1 cellular context compared by ENCODE assay signal in the genomic region with DNA sequence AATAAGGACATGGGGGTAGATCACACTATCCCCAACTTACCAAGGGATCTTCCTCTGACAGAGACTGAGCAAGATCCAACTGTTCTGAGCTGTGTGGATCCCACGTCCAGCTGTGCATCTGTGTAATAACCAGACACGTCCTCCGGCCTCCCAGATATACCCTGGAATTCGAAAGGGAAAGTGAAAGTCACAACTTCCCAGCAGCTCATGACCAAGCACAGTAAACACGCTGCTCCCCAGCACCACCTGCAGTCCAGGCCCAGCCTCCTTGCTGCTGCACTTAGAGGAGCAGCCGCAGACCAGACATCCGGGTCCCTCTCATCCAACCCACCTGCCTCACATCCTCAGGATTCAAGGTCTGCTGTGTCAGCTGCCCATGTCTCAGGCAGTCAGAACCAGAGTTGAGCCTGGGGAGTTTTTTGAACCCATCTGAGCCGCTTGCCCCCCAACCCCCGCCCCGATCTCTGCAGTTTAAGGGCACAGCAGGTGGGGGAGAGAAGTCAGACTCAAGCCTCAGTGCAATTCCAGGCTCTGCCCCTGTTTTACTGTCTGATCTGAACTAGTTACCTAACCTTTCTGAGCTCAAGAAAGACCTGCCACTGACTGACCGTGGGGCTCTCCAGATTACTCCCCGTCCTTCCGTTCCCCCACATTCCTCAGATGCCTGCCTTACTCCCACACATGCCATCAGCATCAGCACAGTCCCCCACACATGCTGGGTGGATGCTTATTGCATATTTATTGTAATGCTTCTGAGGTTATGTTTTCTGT.
A peak's percentile ranks its signal among the peaks of the same experiment; 100 is the strongest.
TF ChIP-seq lines count a peak whose summit lies in the region.

A gene with protein sequence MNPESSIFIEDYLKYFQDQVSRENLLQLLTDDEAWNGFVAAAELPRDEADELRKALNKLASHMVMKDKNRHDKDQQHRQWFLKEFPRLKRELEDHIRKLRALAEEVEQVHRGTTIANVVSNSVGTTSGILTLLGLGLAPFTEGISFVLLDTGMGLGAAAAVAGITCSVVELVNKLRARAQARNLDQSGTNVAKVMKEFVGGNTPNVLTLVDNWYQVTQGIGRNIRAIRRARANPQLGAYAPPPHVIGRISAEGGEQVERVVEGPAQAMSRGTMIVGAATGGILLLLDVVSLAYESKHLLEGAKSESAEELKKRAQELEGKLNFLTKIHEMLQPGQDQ (minus strand): TSS at position 127 of the 771 bp plus-strand sequence. CDS start 6,365 bp downstream, outside the sequence.

TF ChIP-seq in HepG2, 621 proteins besides CTCF, POLR2A, EP300 and RAD21 (continued from another document and continues in another):
- TF ChIP-seq, protein P1, sequence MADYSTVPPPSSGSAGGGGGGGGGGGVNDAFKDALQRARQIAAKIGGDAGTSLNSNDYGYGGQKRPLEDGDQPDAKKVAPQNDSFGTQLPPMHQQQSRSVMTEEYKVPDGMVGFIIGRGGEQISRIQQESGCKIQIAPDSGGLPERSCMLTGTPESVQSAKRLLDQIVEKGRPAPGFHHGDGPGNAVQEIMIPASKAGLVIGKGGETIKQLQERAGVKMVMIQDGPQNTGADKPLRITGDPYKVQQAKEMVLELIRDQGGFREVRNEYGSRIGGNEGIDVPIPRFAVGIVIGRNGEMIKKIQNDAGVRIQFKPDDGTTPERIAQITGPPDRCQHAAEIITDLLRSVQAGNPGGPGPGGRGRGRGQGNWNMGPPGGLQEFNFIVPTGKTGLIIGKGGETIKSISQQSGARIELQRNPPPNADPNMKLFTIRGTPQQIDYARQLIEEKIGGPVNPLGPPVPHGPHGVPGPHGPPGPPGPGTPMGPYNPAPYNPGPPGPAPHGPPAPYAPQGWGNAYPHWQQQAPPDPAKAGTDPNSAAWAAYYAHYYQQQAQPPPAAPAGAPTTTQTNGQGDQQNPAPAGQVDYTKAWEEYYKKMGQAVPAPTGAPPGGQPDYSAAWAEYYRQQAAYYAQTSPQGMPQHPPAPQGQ (CRISPR knock-in tag; IDR thresholded peaks at IDR 0.05; ENCODE audit: borderline replicate concordance) = no peak
- TF ChIP-seq, protein P2, sequence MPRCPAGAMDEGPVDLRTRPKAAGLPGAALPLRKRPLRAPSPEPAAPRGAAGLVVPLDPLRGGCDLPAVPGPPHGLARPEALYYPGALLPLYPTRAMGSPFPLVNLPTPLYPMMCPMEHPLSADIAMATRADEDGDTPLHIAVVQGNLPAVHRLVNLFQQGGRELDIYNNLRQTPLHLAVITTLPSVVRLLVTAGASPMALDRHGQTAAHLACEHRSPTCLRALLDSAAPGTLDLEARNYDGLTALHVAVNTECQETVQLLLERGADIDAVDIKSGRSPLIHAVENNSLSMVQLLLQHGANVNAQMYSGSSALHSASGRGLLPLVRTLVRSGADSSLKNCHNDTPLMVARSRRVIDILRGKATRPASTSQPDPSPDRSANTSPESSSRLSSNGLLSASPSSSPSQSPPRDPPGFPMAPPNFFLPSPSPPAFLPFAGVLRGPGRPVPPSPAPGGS (CRISPR knock-in tag; IDR thresholded peaks at IDR 0.05) = no peak
- no peak for TF ChIP-seq ZNF775 (CRISPR knock-in tag; IDR thresholded peaks at IDR 0.05; ENCODE audit: borderline replicate concordance)
- peak; percentile 50; the same call in 1 of the 2 replicates for TF ChIP-seq ZNF776 (CRISPR knock-in tag; IDR thresholded peaks at IDR 0.05)
- no peak for TF ChIP-seq TBX3 (IDR thresholded peaks at IDR 0.05; ENCODE audit: borderline replicate concordance)
- TF ChIP-seq GATAD1 (CRISPR knock-in tag; IDR thresholded peaks at IDR 0.05) = peak; percentile 61; the same call in 1 of the 2 replicates
- no peak for TF ChIP-seq ZNF343 (CRISPR knock-in tag; IDR thresholded peaks at IDR 0.05)
- TF ChIP-seq ZNF747 (CRISPR knock-in tag; IDR thresholded peaks at IDR 0.05; ENCODE audit: borderline replicate concordance) = no peak
- TF ChIP-seq, protein P3, sequence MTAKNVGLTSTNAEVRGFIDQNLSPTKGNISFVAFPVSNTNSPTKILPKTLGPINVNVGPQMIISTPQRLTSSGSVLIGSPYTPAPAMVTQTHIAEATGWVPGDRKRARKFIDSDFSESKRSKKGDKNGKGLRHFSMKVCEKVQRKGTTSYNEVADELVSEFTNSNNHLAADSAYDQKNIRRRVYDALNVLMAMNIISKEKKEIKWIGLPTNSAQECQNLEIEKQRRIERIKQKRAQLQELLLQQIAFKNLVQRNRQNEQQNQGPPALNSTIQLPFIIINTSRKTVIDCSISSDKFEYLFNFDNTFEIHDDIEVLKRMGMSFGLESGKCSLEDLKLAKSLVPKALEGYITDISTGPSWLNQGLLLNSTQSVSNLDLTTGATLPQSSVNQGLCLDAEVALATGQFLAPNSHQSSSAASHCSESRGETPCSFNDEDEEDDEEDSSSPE (CRISPR knock-in tag; IDR thresholded peaks at IDR 0.05) = no peak
- TF ChIP-seq, protein P4, sequence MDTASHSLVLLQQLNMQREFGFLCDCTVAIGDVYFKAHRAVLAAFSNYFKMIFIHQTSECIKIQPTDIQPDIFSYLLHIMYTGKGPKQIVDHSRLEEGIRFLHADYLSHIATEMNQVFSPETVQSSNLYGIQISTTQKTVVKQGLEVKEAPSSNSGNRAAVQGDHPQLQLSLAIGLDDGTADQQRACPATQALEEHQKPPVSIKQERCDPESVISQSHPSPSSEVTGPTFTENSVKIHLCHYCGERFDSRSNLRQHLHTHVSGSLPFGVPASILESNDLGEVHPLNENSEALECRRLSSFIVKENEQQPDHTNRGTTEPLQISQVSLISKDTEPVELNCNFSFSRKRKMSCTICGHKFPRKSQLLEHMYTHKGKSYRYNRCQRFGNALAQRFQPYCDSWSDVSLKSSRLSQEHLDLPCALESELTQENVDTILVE (CRISPR knock-in tag; IDR thresholded peaks at IDR 0.05) = no peak
- no peak for TF ChIP-seq ZNF33A (CRISPR knock-in tag; IDR thresholded peaks at IDR 0.05; ENCODE audit: borderline replicate concordance)
- TF ChIP-seq NCOA5 (CRISPR knock-in tag; IDR thresholded peaks at IDR 0.05) = no peak
- TF ChIP-seq ATF7-NPFF (CRISPR knock-in tag; IDR thresholded peaks at IDR 0.05; ENCODE audit: low read depth) = no peak
- 0 out of 2 replicates have a peak, but pooled peaks have one; percentile 32 for TF ChIP-seq TBX2 (CRISPR knock-in tag; IDR thresholded peaks at IDR 0.05; ENCODE audit: borderline replicate concordance)
- TF ChIP-seq, protein P5, sequence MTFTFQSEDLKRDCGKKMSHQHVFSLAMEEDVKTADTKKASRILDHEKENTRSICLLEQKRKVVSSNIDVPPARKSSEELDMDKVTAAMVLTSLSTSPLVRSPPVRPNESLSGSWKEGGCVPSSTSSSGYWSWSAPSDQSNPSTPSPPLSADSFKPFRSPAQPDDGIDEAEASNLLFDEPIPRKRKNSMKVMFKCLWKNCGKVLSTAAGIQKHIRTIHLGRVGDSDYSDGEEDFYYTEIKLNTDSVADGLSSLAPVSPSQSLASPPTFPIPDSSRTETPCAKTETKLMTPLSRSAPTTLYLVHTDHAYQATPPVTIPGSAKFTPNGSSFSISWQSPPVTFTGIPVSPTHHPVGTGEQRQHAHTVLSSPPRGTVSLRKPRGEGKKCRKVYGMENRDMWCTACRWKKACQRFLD (CRISPR knock-in tag; IDR thresholded peaks at IDR 0.05; ENCODE audit: borderline replicate concordance) = peak; percentile 73; the same call in 1 of the 2 replicates
- TF ChIP-seq, protein P6, sequence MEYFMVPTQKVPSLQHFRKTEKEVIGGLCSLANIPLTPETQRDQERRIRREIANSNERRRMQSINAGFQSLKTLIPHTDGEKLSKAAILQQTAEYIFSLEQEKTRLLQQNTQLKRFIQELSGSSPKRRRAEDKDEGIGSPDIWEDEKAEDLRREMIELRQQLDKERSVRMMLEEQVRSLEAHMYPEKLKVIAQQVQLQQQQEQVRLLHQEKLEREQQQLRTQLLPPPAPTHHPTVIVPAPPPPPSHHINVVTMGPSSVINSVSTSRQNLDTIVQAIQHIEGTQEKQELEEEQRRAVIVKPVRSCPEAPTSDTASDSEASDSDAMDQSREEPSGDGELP (IDR thresholded peaks at IDR 0.05; ENCODE audit: borderline replicate concordance, low read depth) = peak; percentile 86
- TF ChIP-seq HNRNPUL1 (IDR thresholded peaks at IDR 0.05; ENCODE audit: low read depth, low read length) = no peak
- no peak for TF ChIP-seq NR3C1 (CRISPR knock-in tag; IDR thresholded peaks at IDR 0.05)
- TF ChIP-seq, protein P7, sequence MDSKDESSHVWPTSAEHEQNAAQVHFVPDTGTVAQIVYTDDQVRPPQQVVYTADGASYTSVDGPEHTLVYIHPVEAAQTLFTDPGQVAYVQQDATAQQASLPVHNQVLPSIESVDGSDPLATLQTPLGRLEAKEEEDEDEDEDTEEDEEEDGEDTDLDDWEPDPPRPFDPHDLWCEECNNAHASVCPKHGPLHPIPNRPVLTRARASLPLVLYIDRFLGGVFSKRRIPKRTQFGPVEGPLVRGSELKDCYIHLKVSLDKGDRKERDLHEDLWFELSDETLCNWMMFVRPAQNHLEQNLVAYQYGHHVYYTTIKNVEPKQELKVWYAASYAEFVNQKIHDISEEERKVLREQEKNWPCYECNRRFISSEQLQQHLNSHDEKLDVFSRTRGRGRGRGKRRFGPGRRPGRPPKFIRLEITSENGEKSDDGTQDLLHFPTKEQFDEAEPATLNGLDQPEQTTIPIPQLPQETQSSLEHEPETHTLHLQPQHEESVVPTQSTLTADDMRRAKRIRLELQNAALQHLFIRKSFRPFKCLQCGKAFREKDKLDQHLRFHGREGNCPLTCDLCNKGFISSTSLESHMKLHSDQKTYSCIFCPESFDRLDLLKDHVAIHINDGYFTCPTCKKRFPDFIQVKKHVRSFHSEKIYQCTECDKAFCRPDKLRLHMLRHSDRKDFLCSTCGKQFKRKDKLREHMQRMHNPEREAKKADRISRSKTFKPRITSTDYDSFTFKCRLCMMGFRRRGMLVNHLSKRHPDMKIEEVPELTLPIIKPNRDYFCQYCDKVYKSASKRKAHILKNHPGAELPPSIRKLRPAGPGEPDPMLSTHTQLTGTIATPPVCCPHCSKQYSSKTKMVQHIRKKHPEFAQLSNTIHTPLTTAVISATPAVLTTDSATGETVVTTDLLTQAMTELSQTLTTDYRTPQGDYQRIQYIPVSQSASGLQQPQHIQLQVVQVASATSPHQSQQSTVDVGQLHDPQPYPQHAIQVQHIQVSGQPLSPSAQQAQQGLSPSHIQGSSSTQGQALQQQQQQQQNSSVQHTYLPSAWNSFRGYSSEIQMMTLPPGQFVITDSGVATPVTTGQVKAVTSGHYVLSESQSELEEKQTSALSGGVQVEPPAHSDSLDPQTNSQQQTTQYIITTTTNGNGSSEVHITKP (CRISPR knock-in tag; IDR thresholded peaks at IDR 0.05; ENCODE audit: low read depth) = peak; percentile 27; the same call in 1 of the 2 replicates
- no peak for TF ChIP-seq RNF2 (conservative IDR thresholded peaks at IDR 0.05; ENCODE audit: low read depth)
- TF ChIP-seq ZNF460 (CRISPR knock-in tag; IDR thresholded peaks at IDR 0.05; ENCODE audit: borderline replicate concordance) = no peak
- TF ChIP-seq NFYB (CRISPR knock-in tag; IDR thresholded peaks at IDR 0.05) = no peak
- TF ChIP-seq ZNF282 (IDR thresholded peaks at IDR 0.05; ENCODE audit: partially characterized antibody) = no peak
- TF ChIP-seq, protein P8, sequence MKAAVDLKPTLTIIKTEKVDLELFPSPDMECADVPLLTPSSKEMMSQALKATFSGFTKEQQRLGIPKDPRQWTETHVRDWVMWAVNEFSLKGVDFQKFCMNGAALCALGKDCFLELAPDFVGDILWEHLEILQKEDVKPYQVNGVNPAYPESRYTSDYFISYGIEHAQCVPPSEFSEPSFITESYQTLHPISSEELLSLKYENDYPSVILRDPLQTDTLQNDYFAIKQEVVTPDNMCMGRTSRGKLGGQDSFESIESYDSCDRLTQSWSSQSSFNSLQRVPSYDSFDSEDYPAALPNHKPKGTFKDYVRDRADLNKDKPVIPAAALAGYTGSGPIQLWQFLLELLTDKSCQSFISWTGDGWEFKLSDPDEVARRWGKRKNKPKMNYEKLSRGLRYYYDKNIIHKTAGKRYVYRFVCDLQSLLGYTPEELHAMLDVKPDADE (CRISPR knock-in tag; IDR thresholded peaks at IDR 0.05) = no peak
- no peak for TF ChIP-seq ZNF263 (CRISPR knock-in tag; IDR thresholded peaks at IDR 0.05)
- TF ChIP-seq FOSL2 (CRISPR knock-in tag; IDR thresholded peaks at IDR 0.05) = peak; percentile 82
- no peak for TF ChIP-seq NFE2 (CRISPR knock-in tag; IDR thresholded peaks at IDR 0.05)
- no peak for TF ChIP-seq SCMH1 (CRISPR knock-in tag; IDR thresholded peaks at IDR 0.05; ENCODE audit: borderline replicate concordance)
- TF ChIP-seq ZNF549 (CRISPR knock-in tag; IDR thresholded peaks at IDR 0.05) = no peak
- no peak for TF ChIP-seq MTF2 (CRISPR knock-in tag; IDR thresholded peaks at IDR 0.05; ENCODE audit: borderline replicate concordance)
- peak; percentile 78 for TF ChIP-seq TGIF2 (CRISPR knock-in tag; IDR thresholded peaks at IDR 0.05)
- no peak; the same call in 1 of the 2 replicates for TF ChIP-seq ZNF350 (CRISPR knock-in tag; IDR thresholded peaks at IDR 0.05; ENCODE audit: borderline replicate concordance, low read depth)
- TF ChIP-seq CENPX (CRISPR knock-in tag; IDR thresholded peaks at IDR 0.05) = no peak
- TF ChIP-seq, protein P9, sequence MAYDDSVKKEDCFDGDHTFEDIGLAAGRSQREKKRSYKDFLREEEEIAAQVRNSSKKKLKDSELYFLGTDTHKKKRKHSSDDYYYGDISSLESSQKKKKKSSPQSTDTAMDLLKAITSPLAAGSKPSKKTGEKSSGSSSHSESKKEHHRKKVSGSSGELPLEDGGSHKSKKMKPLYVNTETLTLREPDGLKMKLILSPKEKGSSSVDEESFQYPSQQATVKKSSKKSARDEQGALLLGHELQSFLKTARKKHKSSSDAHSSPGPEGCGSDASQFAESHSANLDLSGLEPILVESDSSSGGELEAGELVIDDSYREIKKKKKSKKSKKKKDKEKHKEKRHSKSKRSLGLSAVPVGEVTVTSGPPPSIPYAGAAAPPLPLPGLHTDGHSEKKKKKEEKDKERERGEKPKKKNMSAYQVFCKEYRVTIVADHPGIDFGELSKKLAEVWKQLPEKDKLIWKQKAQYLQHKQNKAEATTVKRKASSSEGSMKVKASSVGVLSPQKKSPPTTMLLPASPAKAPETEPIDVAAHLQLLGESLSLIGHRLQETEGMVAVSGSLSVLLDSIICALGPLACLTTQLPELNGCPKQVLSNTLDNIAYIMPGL (CRISPR knock-in tag; IDR thresholded peaks at IDR 0.05; ENCODE audit: borderline replicate concordance in 1 of 2, low read depth in 1 of 2) = peak; percentile 84 to 88
- TF ChIP-seq CHCHD3 (CRISPR knock-in tag; IDR thresholded peaks at IDR 0.05) = no peak
- no peak for TF ChIP-seq TRIM24 (CRISPR knock-in tag; IDR thresholded peaks at IDR 0.05)
- TF ChIP-seq ZBTB7B (CRISPR knock-in tag; IDR thresholded peaks at IDR 0.05) = peak; percentile 55; the same call in 1 of the 2 replicates
- no peak for TF ChIP-seq PHF5A (CRISPR knock-in tag; IDR thresholded peaks at IDR 0.05; ENCODE audit: low read depth, unreplicated experiment)
- no peak for TF ChIP-seq HOXA5 (CRISPR knock-in tag; IDR thresholded peaks at IDR 0.05)
- no peak for TF ChIP-seq ZNF207 (IDR thresholded peaks at IDR 0.05; ENCODE audit: borderline replicate concordance)
- TF ChIP-seq, protein P10, sequence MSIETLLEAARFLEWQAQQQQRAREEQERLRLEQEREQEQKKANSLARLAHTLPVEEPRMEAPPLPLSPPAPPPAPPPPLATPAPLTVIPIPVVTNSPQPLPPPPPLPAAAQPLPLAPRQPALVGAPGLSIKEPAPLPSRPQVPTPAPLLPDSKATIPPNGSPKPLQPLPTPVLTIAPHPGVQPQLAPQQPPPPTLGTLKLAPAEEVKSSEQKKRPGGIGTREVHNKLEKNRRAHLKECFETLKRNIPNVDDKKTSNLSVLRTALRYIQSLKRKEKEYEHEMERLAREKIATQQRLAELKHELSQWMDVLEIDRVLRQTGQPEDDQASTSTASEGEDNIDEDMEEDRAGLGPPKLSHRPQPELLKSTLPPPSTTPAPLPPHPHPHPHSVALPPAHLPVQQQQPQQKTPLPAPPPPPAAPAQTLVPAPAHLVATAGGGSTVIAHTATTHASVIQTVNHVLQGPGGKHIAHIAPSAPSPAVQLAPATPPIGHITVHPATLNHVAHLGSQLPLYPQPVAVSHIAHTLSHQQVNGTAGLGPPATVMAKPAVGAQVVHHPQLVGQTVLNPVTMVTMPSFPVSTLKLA (IDR thresholded peaks at IDR 0.05) = peak; percentile 85
- TF ChIP-seq NR2C2 (CRISPR knock-in tag; IDR thresholded peaks at IDR 0.05; ENCODE audit: borderline replicate concordance) = no peak
